ENCODE assay signal across 1 cellular context in the genomic region with DNA sequence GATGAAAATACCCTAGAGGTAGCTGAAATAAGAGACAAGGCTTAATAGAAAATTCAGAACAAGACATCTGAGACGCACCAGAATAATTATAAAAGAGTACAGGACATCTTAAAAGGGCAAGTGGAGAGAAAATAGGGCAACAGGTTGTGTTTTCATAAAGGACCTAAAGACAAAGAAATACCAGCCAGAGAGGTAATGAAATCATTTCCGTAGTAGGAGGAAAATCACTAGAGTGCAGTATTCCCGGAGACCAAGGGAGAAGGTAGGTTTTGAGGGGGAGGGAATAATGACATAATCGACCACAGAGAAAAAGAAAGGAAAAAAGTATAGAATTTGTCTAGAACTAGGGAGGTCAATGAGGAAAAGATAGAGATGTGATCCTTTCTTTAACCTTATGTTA.
TF ChIP-seq lines count a peak whose summit lies in the region.

No MANE protein-coding gene starts in this region.

TF ChIP-seq in K562, 482 proteins besides CTCF, POLR2A, EP300 and RAD21 (continued from another document):
- TF ChIP-seq, protein P1, sequence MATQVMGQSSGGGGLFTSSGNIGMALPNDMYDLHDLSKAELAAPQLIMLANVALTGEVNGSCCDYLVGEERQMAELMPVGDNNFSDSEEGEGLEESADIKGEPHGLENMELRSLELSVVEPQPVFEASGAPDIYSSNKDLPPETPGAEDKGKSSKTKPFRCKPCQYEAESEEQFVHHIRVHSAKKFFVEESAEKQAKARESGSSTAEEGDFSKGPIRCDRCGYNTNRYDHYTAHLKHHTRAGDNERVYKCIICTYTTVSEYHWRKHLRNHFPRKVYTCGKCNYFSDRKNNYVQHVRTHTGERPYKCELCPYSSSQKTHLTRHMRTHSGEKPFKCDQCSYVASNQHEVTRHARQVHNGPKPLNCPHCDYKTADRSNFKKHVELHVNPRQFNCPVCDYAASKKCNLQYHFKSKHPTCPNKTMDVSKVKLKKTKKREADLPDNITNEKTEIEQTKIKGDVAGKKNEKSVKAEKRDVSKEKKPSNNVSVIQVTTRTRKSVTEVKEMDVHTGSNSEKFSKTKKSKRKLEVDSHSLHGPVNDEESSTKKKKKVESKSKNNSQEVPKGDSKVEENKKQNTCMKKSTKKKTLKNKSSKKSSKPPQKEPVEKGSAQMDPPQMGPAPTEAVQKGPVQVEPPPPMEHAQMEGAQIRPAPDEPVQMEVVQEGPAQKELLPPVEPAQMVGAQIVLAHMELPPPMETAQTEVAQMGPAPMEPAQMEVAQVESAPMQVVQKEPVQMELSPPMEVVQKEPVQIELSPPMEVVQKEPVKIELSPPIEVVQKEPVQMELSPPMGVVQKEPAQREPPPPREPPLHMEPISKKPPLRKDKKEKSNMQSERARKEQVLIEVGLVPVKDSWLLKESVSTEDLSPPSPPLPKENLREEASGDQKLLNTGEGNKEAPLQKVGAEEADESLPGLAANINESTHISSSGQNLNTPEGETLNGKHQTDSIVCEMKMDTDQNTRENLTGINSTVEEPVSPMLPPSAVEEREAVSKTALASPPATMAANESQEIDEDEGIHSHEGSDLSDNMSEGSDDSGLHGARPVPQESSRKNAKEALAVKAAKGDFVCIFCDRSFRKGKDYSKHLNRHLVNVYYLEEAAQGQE (CRISPR knock-in tag; IDR thresholded peaks at IDR 0.05; ENCODE audit: low read depth), result no peak
- no peak for TF ChIP-seq MECOM (CRISPR knock-in tag; IDR thresholded peaks at IDR 0.05)
TF ChIP-seq in K562: peak in this region for 0.
